Comparison of ENCODE assay signal across 24 cellular contexts in the genomic region with DNA sequence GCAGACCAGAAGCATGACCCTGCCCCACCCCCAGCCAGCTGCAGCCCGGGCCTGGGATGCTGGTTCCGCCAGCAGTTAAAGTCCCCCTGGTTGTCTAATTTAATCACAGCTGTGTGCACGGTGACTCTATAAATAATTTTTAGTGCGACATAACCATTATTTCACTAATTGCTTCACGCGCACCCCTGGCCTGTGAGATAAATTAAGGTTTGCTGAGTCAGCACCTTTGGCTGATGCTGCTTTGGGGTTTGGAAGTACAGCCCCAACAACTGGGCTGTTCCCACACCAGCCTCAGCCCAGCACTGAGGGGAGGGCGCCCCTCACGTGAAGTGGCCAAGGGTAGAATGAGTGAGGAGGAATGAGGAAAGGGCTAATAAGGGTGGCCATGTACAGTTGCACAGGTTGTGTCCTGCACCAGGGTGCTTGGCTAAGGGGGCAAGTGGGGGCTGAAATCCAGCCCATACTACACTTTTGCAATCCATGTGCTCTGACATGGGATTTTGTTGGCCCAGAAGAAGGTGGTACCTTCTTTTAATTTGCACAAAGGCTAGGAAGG. TPM values are rescaled to one million over a fixed set of nuclear protein-coding genes. Genes with fewer than 3 reads are reported as not detected.
"Had no signal": no experiment of that assay in that cellular context is flagged by ENCODE, and none has a peak within 500 bp of the region (broad histone marks: within the 10 kb centered on the region; RNA-seq: fewer than 3 reads in every experiment).

No MANE protein-coding gene starts in this region.

- ATAC-seq: activated CD4-positive, CD25-positive, alpha-beta regulatory T cell treated with anti-CD3 and anti-CD28 coated beads, Interleukin-2, amount 50 U/mL, for 24 hours; activated CD8-positive, alpha-beta T cell treated with anti-CD3 and anti-CD28 coated beads for 36 hours; body of pancreas; T-cell had no signal

- H3K9me3 ChIP-seq: ascending aorta, body of pancreas had no signal

- H3K4me1 Mint-ChIP-seq: T-cell had no signal

- H3K36me3 Mint-ChIP-seq: T-cell had no signal

- H3K4me1 ChIP-seq: ascending aorta had no signal

- H3K4me3 ChIP-seq: ascending aorta, body of pancreas had no signal

- H3K9me3 Mint-ChIP-seq: activated CD8-positive, alpha-beta T cell treated with anti-CD3 and anti-CD28 coated beads for 36 hours; T-cell had no signal

- H3K27ac ChIP-seq: ascending aorta, body of pancreas, VCaP had no signal

- DNase-seq: activated CD4-positive, alpha-beta T cell treated with anti-CD3 and anti-CD28 coated beads for 4 hours; activated CD8-positive, alpha-beta memory T cell treated with anti-CD3 and anti-CD28 coated beads, Interleukin-2, amount 50 U/mL, for 4 hours; activated CD8-positive, alpha-beta T cell treated with anti-CD3 and anti-CD28 coated beads for 36 hours; activated naive CD4-positive, alpha-beta T cell treated with anti-CD3 and anti-CD28 coated beads, Interleukin-2, amount 50 U/mL, for 16 hours; amniotic stem cell; body of pancreas; central memory CD4-positive, alpha-beta T cell; NCI-H1092; NCI-H1930; NCI-H2171; NCI-H2227 treated with DMSO at 0.1 percent for 48 hours; NCI-H446 treated with DMSO at 0.1 percent for 48 hours; NCI-H524 treated with DMSO at 0.1 percent for 48 hours; NCI-H748 treated with DMSO at 0.1 percent for 48 hours; SIG-M5; T-cell; T-helper 2 cell had no signal

- H3K27me3 ChIP-seq: body of pancreas had no signal

- H3K27ac Mint-ChIP-seq: activated CD8-positive, alpha-beta T cell treated with anti-CD3 and anti-CD28 coated beads for 36 hours; T-cell had no signal

- H3K4me3 Mint-ChIP-seq: activated CD8-positive, alpha-beta T cell treated with anti-CD3 and anti-CD28 coated beads for 36 hours; T-cell had no signal

- H3K36me3 ChIP-seq: ascending aorta had no signal

RNA-seq across cellular contexts. Expression of a gene that starts 26.2 kb away (rescaled TPM):
- total RNA-seq: activated CD8-positive, alpha-beta T cell treated with anti-CD3 and anti-CD28 coated beads for 36 hours; ascending aorta; bronchial epithelial cell; chondrocyte; M059J; RPMI7951; T-cell had no signal
